In the genomic region with DNA sequence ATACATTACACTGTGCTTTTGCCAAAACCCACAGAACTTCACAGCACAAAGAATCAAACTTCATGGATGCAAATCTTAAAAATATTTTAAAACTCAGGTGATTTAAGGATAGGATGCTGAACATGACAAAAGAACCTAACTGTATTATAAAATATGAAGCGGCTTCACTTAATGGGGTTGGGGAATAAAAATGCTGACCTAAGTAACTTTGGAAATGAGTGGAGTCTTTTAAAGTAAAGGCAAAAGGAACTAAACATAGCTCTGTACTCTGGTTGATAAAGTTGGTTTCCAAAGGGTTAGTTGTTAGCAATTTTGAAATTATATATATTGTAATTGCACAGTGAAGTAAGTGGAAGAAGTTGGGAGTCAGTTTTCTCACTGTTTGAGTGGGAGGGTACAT, we compare ENCODE assay signal across 3 cellular contexts.
TF ChIP-seq lines count a peak whose summit lies in the region.

No MANE protein-coding gene starts in this region.

TF ChIP-seq in A549, 52 proteins besides CTCF, POLR2A, EP300 and RAD21:
- TF ChIP-seq FOXS1 (CRISPR knock-in tag; IDR thresholded peaks at IDR 0.05) = no peak
- TF ChIP-seq, protein P1, sequence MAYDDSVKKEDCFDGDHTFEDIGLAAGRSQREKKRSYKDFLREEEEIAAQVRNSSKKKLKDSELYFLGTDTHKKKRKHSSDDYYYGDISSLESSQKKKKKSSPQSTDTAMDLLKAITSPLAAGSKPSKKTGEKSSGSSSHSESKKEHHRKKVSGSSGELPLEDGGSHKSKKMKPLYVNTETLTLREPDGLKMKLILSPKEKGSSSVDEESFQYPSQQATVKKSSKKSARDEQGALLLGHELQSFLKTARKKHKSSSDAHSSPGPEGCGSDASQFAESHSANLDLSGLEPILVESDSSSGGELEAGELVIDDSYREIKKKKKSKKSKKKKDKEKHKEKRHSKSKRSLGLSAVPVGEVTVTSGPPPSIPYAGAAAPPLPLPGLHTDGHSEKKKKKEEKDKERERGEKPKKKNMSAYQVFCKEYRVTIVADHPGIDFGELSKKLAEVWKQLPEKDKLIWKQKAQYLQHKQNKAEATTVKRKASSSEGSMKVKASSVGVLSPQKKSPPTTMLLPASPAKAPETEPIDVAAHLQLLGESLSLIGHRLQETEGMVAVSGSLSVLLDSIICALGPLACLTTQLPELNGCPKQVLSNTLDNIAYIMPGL (CRISPR knock-in tag; IDR thresholded peaks at IDR 0.05; ENCODE audit: borderline replicate concordance) = no peak
- TF ChIP-seq MAFK (IDR thresholded peaks at IDR 0.05; ENCODE audit: partially characterized antibody) = peak; percentile 83

TF ChIP-seq in IMR-90, 13 proteins besides CTCF, POLR2A, EP300 and RAD21:
- TF ChIP-seq BHLHE40 (IDR thresholded peaks at IDR 0.05; ENCODE audit: low read depth, low read length) (no peak), MAFK (IDR thresholded peaks at IDR 0.05; ENCODE audit: low read depth, low read length) (peak; percentile 90)

TF ChIP-seq in H1, 55 proteins besides CTCF, POLR2A, EP300 and RAD21:
- TF ChIP-seq SIRT6 (IDR thresholded peaks at IDR 0.05; ENCODE audit: low read length) = no peak
- TF ChIP-seq ZNF274 (IDR thresholded peaks at IDR 0.05; ENCODE audit: borderline replicate concordance, extremely low read depth, low read length) = no peak
- TF ChIP-seq RXRA (IDR thresholded peaks at IDR 0.05; ENCODE audit: insufficient read depth, low read depth, low read length) = no peak
- TF ChIP-seq MAFK (IDR thresholded peaks at IDR 0.05; ENCODE audit: low read depth, low read length) = peak; percentile 45; the same call in 1 of the 2 replicates
